In genomic region chr2:159713691-159714585, GRCh38 we compare ENCODE assay signal across 8 cellular contexts. TPM values are rescaled to one million over a fixed set of nuclear protein-coding genes. Genes with fewer than 3 reads are reported as not detected.
DNase-seq lines count a peak whose midpoint lies in the region; ATAC-seq and TF ChIP-seq lines count a peak whose summit lies in the region.

No MANE protein-coding gene starts in this region.

- no peak overlapping the region for H2BK20ac ChIP-seq in IMR-90 (ENCODE audit: low read depth, low read length)

- H4K5ac ChIP-seq in IMR-90 (ENCODE audit: low read depth, low read length) = no peak overlapping the region

- no peak overlapping the region for H4K8ac ChIP-seq in IMR-90 (ENCODE audit: low read depth in 2 of 2, low read length in 2 of 2)

- H3K14ac ChIP-seq in IMR-90 (replicated peaks; ENCODE audit: low read depth, low read length) = peak overlapping the region; percentile 68; the same call in 1 of the 2 replicates

- WGBS in IMR-90 (ENCODE audit: extremely low coverage in 2 of 2, insufficient read length in 1 of 2), 2 experiments = no CpG with 5 or more reads among the region's 5 CpGs

- BruUV-seq in Caco-2 (replicated peaks; lab: Mats Ljungman, UMichigan) = no TSS peak
- TSS peak; percentile 22 for BruUV-seq in IMR-90 (replicated peaks; lab: Mats Ljungman, UMichigan)

- peak overlapping the region; percentile 59; the same call in 1 of the 2 replicates for H2AK5ac ChIP-seq in IMR-90 (ENCODE audit: low read depth, low read length)

- H2BK120ac ChIP-seq in IMR-90 (ENCODE audit: low read depth, low read length) = 0 out of 2 replicates have a peak overlapping the region, but pooled peaks have one; percentile 23

- TF ChIP-seq POLR2A in IMR-90 (IDR thresholded peaks at IDR 0.05; ENCODE audit: low read depth, low read length) = no peak; the same call in 1 of the 2 replicates

- CTCF ChIA-PET in Caco-2 (lab: Charles Lee) (interaction anchor here (1.4 kb wide), 1 partner anchor 156 kb away, joined by 3 read pairs; no protein-coding TSS in a partner anchor), IMR-90 (lab: Yijun Ruan, JAX) (no interaction called here)

- peak overlapping the region; percentile 70; the same call in 1 of the 2 replicates for H3K18ac ChIP-seq in IMR-90 (ENCODE audit: low read depth, low read length)

- peak overlapping the region; percentile 94 for H3K4me2 ChIP-seq in IMR-90 (ENCODE audit: low read depth, low read length)

- H4K20me1 ChIP-seq in IMR-90 (ENCODE audit: insufficient read depth, low read length) = peaks cover 57% of the 10 kb centered on the region

- H3K27me3 ChIP-seq in Caco-2 (replicated peaks; ENCODE audit: control insufficient read depth, insufficient read depth, low read length) (no peaks in the 10 kb centered on the region), IMR-90 (ENCODE audit: control insufficient read depth, insufficient read depth, low read length) (no peaks in the 10 kb centered on the region), iPS-20b (ENCODE audit: insufficient read depth, low read length) (no peaks in the 10 kb centered on the region)

- POLR2A ChIA-PET in Caco-2 (lab: Charles Lee) (no interaction called here), IMR-90 (lab: Charles Lee; ENCODE audit: unreplicated experiment) (interaction anchor here (0.6 to 0.7 kb wide), 3 partner anchors 8 to 1314 kb away, joined by 3 to 5 read pairs (median 3); no protein-coding TSS in a partner anchor)

- in situ Hi-C loops in IMR-90 (cut with MboI; ENCODE audit: low sequenced_read_pairs) = no loop called here

- DNase-seq in Caco-2 (no peak), IMR-90 (peak; percentile 88), NCI-H510A (lab: John Stamatoyannopoulos, UW) (no peak)
- DNase-seq in activated naive CD4-positive, alpha-beta T cell treated with anti-CD3 and anti-CD28 coated beads, Interleukin-2, amount 50 U/mL, for 72 hours (ENCODE audit: low spot score in 2 of 2) = no peak
- DNase-seq in stimulated activated naive CD8-positive, alpha-beta T cell treated with anti-CD3 and anti-CD28 coated beads, Interleukin-15, amount 100 ng/mL, for 72 hours = no peak

- peaks cover 0 to 29% of the 10 kb centered on the region in 2 experiments; a peak in 2 of 4 replicates for H3K79me1 ChIP-seq in IMR-90 (ENCODE audit: low read depth in 1 of 2, low read length in 2 of 2)

- H3K4me1 ChIP-seq in Caco-2 (peaks cover 19% of the 10 kb centered on the region), IMR-90 (ENCODE audit: control insufficient read depth, insufficient read depth, low read length) (peaks cover 8% of the 10 kb centered on the region), iPS-20b (ENCODE audit: insufficient read depth, low read length) (peaks cover 7% of the 10 kb centered on the region)

- peak overlapping the region; percentile 97 for H2BK5ac ChIP-seq in IMR-90 (ENCODE audit: low read depth, low read length, poor library complexity, severe bottlenecking)

- dilution Hi-C loops in IMR-90 (cut with HindIII; ENCODE audit: low sequenced_read_pairs, unreplicated experiment) = no loop called here

- 0 out of 2 replicates have a peak, but pooled peaks have one; percentile 2 for TF ChIP-seq RAD21 in IMR-90 (IDR thresholded peaks at IDR 0.05; ENCODE audit: low read length)

- H3K4ac ChIP-seq in IMR-90 (ENCODE audit: low read depth, low read length) = peak overlapping the region; percentile 69; the same call in 1 of the 2 replicates

- H3K27ac ChIP-seq in IMR-90 (ENCODE audit: insufficient read depth, low read length) = peak overlapping the region; percentile 76; the same call in 1 of the 2 replicates
- H3K27ac ChIP-seq in iPS-20b (ENCODE audit: low read length) = peak overlapping the region; percentile 93

- TF ChIP-seq CTCF in Caco-2 (IDR thresholded peaks at IDR 0.05; ENCODE audit: insufficient read depth in 1 of 2, low read depth in 1 of 2, low read length in 1 of 2, severe bottlenecking in 1 of 2, unreplicated experiment in 1 of 2) (no peak), IMR-90 (conservative IDR thresholded peaks at IDR 0.05; ENCODE audit: low read depth, low read length) (no peak; the same call in 1 of the 2 replicates)

- no peaks in the 10 kb centered on the region for H3K9me3 ChIP-seq in Caco-2
- H3K9me3 ChIP-seq in IMR-90 (ENCODE audit: control insufficient read depth, insufficient read depth, low read length) = no peaks in the 10 kb centered on the region
- no peaks in the 10 kb centered on the region for H3K9me3 ChIP-seq in iPS-20b (ENCODE audit: insufficient read depth, low read depth, low read length)

- H2BK15ac ChIP-seq in IMR-90 (ENCODE audit: low read depth, low read length) = no peak overlapping the region

- no peak overlapping the region for H2AFZ ChIP-seq in IMR-90 (replicated peaks; ENCODE audit: low read length, poor library complexity)

- H3K27me3 Mint-ChIP-seq in Caco-2 (ENCODE audit: insufficient read depth, unreplicated experiment) = no peaks in the 10 kb centered on the region
- H3K27me3 Mint-ChIP-seq in stimulated activated naive CD8-positive, alpha-beta T cell treated with anti-CD3 and anti-CD28 coated beads, Interleukin-15, amount 100 ng/mL, for 72 hours = no peaks in the 10 kb centered on the region

- peak overlapping the region; percentile 99 for H3K9ac ChIP-seq in IMR-90 (ENCODE audit: low read depth, low read length)
- peak overlapping the region; percentile 100; the same call in 1 of the 2 replicates for H3K9ac ChIP-seq in iPS-20b (ENCODE audit: low read depth, low read length)

- intact Hi-C loops in Caco-2 (cut with micrococcal nuclease; ENCODE audit: unreplicated experiment) (loop anchor here (5.0 kb wide), 1 partner anchor 427 kb away; the partner anchor contains the start of gene WDSUB1), IMR-90 (cut with micrococcal nuclease) (loop anchor here (2.0 to 10.0 kb wide), 6 partner anchors 167 to 813 kb away; partner anchors contain the start of gene WDSUB1)

- peaks cover 9% of the 10 kb centered on the region for H3K9me1 ChIP-seq in IMR-90 (ENCODE audit: insufficient read depth, low read length)

- peak overlapping the region; percentile 98 for H3K4me3 Mint-ChIP-seq in Caco-2 (ENCODE audit: unreplicated experiment)
- peak overlapping the region; percentile 100 for H3K4me3 Mint-ChIP-seq in stimulated activated naive CD8-positive, alpha-beta T cell treated with anti-CD3 and anti-CD28 coated beads, Interleukin-15, amount 100 ng/mL, for 72 hours

- H3K23ac ChIP-seq in IMR-90 (ENCODE audit: low read depth, low read length) = peak overlapping the region; percentile 94

- H3K56ac ChIP-seq in IMR-90 (ENCODE audit: extremely low read depth, insufficient read depth, low read length) = peak overlapping the region; percentile 74; the same call in 1 of the 2 replicates

- H3K9me3 Mint-ChIP-seq in Caco-2 (ENCODE audit: unreplicated experiment) = no peaks in the 10 kb centered on the region
- no peaks in the 10 kb centered on the region for H3K9me3 Mint-ChIP-seq in activated naive CD4-positive, alpha-beta T cell treated with anti-CD3 and anti-CD28 coated beads, Interleukin-2, amount 50 U/mL, for 72 hours
- no peaks in the 10 kb centered on the region for H3K9me3 Mint-ChIP-seq in stimulated activated naive CD8-positive, alpha-beta T cell treated with anti-CD3 and anti-CD28 coated beads, Interleukin-15, amount 100 ng/mL, for 72 hours

- no peak overlapping the region for H4K91ac ChIP-seq in IMR-90 (ENCODE audit: insufficient read depth, low read depth, low read length)

- peak overlapping the region; percentile 100 for H3K4me3 ChIP-seq in Caco-2 (ENCODE audit: low read depth, low read length)
- peak overlapping the region; percentile 95 for H3K4me3 ChIP-seq in IMR-90 (ENCODE audit: insufficient read depth, low read depth, low read length)
- H3K4me3 ChIP-seq in iPS-20b (ENCODE audit: low read length) = peak overlapping the region; percentile 91

- ATAC-seq in IMR-90 (ENCODE audit: low read depth) (peak; percentile 18), GM18498 (IDR thresholded peaks at IDR 0.05; ENCODE audit: unreplicated experiment) (no peak), GM18517 (IDR thresholded peaks at IDR 0.05; ENCODE audit: unreplicated experiment) (no peak)
- no peak for ATAC-seq in activated naive CD4-positive, alpha-beta T cell treated with anti-CD3 and anti-CD28 coated beads, Interleukin-2, amount 50 U/mL, for 72 hours
- no peak for ATAC-seq in stimulated activated naive CD8-positive, alpha-beta T cell treated with anti-CD3 and anti-CD28 coated beads, Interleukin-15, amount 100 ng/mL, for 72 hours

- H3K4me1 Mint-ChIP-seq in Caco-2 (ENCODE audit: low read depth, unreplicated experiment) = peaks cover 18% of the 10 kb centered on the region
- peaks cover 40% of the 10 kb centered on the region for H3K4me1 Mint-ChIP-seq in stimulated activated naive CD8-positive, alpha-beta T cell treated with anti-CD3 and anti-CD28 coated beads, Interleukin-15, amount 100 ng/mL, for 72 hours

- peaks cover 67% of the 10 kb centered on the region for H3K36me3 Mint-ChIP-seq in Caco-2 (ENCODE audit: insufficient read depth, unreplicated experiment)
- peaks cover 24 to 51% of the 10 kb centered on the region in 2 donors for H3K36me3 Mint-ChIP-seq in activated naive CD4-positive, alpha-beta T cell treated with anti-CD3 and anti-CD28 coated beads, Interleukin-2, amount 50 U/mL, for 72 hours

- no peak overlapping the region for H2AK9ac ChIP-seq in IMR-90 (replicated peaks; ENCODE audit: low read depth, low read length, poor library complexity)

- H3K27ac Mint-ChIP-seq in Caco-2 (ENCODE audit: unreplicated experiment) = peak overlapping the region; percentile 99
- peak overlapping the region; percentile 99 to 100 for H3K27ac Mint-ChIP-seq in activated naive CD4-positive, alpha-beta T cell treated with anti-CD3 and anti-CD28 coated beads, Interleukin-2, amount 50 U/mL, for 72 hours
- peak overlapping the region; percentile 100 for H3K27ac Mint-ChIP-seq in stimulated activated naive CD8-positive, alpha-beta T cell treated with anti-CD3 and anti-CD28 coated beads, Interleukin-15, amount 100 ng/mL, for 72 hours

- 0 out of 2 replicates have a peak, but pooled peaks cover 2% of the 10 kb centered on the region for H3K36me3 ChIP-seq in Caco-2 (ENCODE audit: control insufficient read depth, insufficient read depth, low read length)
- H3K36me3 ChIP-seq in IMR-90 (ENCODE audit: control insufficient read depth, insufficient read depth, low read length) = peaks cover 20% of the 10 kb centered on the region
- peaks cover 38% of the 10 kb centered on the region for H3K36me3 ChIP-seq in iPS-20b (ENCODE audit: insufficient read depth, low read depth, low read length)

TF ChIP-seq in IMR-90, 13 proteins besides CTCF, POLR2A, EP300 and RAD21 (continues in another document):
- TF ChIP-seq NFE2L2 (IDR thresholded peaks at IDR 0.05; ENCODE audit: low read depth, low read length) = peak; percentile 92

RNA-seq across cellular contexts. Expression of gene MARCHF7, which starts 1.6 kb away (rescaled TPM):
- total RNA-seq in Caco-2 (2022) (82.6 and 90.7 TPM in 2 replicates), IMR-90 (2012; rRNA removed) (193 and 212 TPM in 2 replicates)
- polyA plus RNA-seq in IMR-90 (2012; rRNA removed) = 39.1 and 59.1 TPM in 2 replicates
- 9.6 and 13.8 TPM in 2 replicates for polyA plus RNA-seq in IMR-90 (2012; cell fraction: cytosol; rRNA removed)
- 9.7 and 49.9 TPM in 2 replicates for polyA plus RNA-seq in IMR-90 (2012; cell fraction: nucleus; rRNA removed; ENCODE audit: low replicate concordance)
- 10 to 100 TPM; 79.1 to 84.9 TPM for total RNA-seq in activated naive CD4-positive, alpha-beta T cell treated with anti-CD3 and anti-CD28 coated beads, Interleukin-2, amount 50 U/mL, for 72 hours
